Comparison of ENCODE assay signal across 9 cellular contexts in genomic region chr2:950627-950992, GRCh38. TPM values are rescaled to one million over a fixed set of nuclear protein-coding genes. Genes with fewer than 3 reads are reported as not detected.
DNase-seq lines count a peak whose midpoint lies in the region; ATAC-seq and TF ChIP-seq lines count a peak whose summit lies in the region.
"Had no signal": no experiment of that assay in that cellular context is flagged by ENCODE, and none has a peak within 500 bp of the region (broad histone marks: within the 10 kb centered on the region; RNA-seq: fewer than 3 reads in every experiment).

SNTG2 (plus strand) TSS chr2:950849; CDS start chr2:950997, 148 bp downstream.

- ATAC-seq in GM19351 (IDR thresholded peaks at IDR 0.05; ENCODE audit: unreplicated experiment): no peak

- CTCF ChIA-PET in Calu3 (lab: Charles Lee): no interaction called here

- WGBS in lower leg skin, 2 donors: no CpG with 5 or more reads among the region's 51 CpGs

- TF ChIP-seq POLR2A in breast epithelium (IDR thresholded peaks at IDR 0.05): no peak
- no peak for TF ChIP-seq POLR2A in lower leg skin (IDR thresholded peaks at IDR 0.05)

- H3K27me3 Mint-ChIP-seq in T-helper 2 cell treated with Interferon-gamma antibody and Interleukin-4, amounts not matched to agents 5 μg/mL and 100 μg/mL, for 36 hours (ENCODE audit: low read depth): peaks cover 56% of the 10 kb centered on the region
- no peaks in the 10 kb centered on the region for H3K27me3 Mint-ChIP-seq in Calu3 (ENCODE audit: unreplicated experiment)

- no peaks in the 10 kb centered on the region for H3K9me3 ChIP-seq in breast epithelium

- peak within 1 kb of the TSS; percentile 71 for H3K4me3 Mint-ChIP-seq in T-helper 2 cell treated with Interferon-gamma antibody and Interleukin-4, amounts not matched to agents 5 μg/mL and 100 μg/mL, for 36 hours
- H3K4me3 Mint-ChIP-seq in Calu3 (ENCODE audit: low read depth, unreplicated experiment): no peak within 1 kb of the TSS

- peak; percentile 66 for DNase-seq in DMS 273 (lab: John Stamatoyannopoulos, UW; ENCODE audit: unreplicated experiment)
- DNase-seq in DMS 273 treated with DMSO at 0.1 percent for 48 hours (lab: John Stamatoyannopoulos, UW): no peak
- DNase-seq in T-helper 2 cell treated with Interferon-gamma antibody and Interleukin-4, amounts not matched to agents 5 μg/mL and 100 μg/mL, for 36 hours (ENCODE audit: low spot score): peak; percentile 40
- DNase-seq in breast epithelium (ENCODE audit: low spot score in 2 of 2): no peak
- DNase-seq in lower leg skin (ENCODE audit: low spot score in 2 of 2): no peak
- DNase-seq in stimulated activated CD8-positive, alpha-beta memory T cell treated with anti-CD3 and anti-CD28 coated beads, Interleukin-7, amount 100 ng/mL, for 4 hours (ENCODE audit: low read depth in 2 of 2): peak; percentile 20 to 59
- no peak for DNase-seq in Calu3

- H3K27me3 ChIP-seq in breast epithelium: peaks cover 3 to 67% of the 10 kb centered on the region in 2 donors

- TF ChIP-seq CTCF in breast epithelium (IDR thresholded peaks at IDR 0.05): no peak
- no peak for TF ChIP-seq CTCF in lower leg skin (IDR thresholded peaks at IDR 0.05)
- no peak for TF ChIP-seq CTCF in Calu3 (IDR thresholded peaks at IDR 0.05; ENCODE audit: unreplicated experiment)

- no peaks in the 10 kb centered on the region for H3K4me1 ChIP-seq in breast epithelium

- no peaks in the 10 kb centered on the region for H3K36me3 Mint-ChIP-seq in T-helper 2 cell treated with Interferon-gamma antibody and Interleukin-4, amounts not matched to agents 5 μg/mL and 100 μg/mL, for 36 hours (ENCODE audit: low read depth)
- H3K36me3 Mint-ChIP-seq in Calu3 (ENCODE audit: insufficient read depth, unreplicated experiment): no peaks in the 10 kb centered on the region

- peak within 1 kb of the TSS in 1 of 2 donors; percentile 13 for H3K27ac ChIP-seq in breast epithelium
- H3K27ac ChIP-seq: 22Rv1 had no signal

- H3K36me3 ChIP-seq in breast epithelium: no peaks in the 10 kb centered on the region

- BruUV-seq in Calu3 (replicated peaks; lab: Mats Ljungman, UMichigan): no TSS peak

- peaks cover 12% of the 10 kb centered on the region for H3K4me1 Mint-ChIP-seq in T-helper 2 cell treated with Interferon-gamma antibody and Interleukin-4, amounts not matched to agents 5 μg/mL and 100 μg/mL, for 36 hours (ENCODE audit: low read depth)
- H3K4me1 Mint-ChIP-seq in Calu3 (ENCODE audit: low read depth, unreplicated experiment): no peaks in the 10 kb centered on the region

- intact Hi-C loops in breast epithelium (cut with DNase I; ENCODE audit: low total_unique reads) (no loop called here), lower leg skin (cut with DNase I; ENCODE audit: low total_unique reads) (loop anchor here (10.0 kb wide), 1 partner anchor 594 kb away; no protein-coding TSS in a partner anchor), Calu3 (cut with micrococcal nuclease; ENCODE audit: unreplicated experiment) (no loop called here)

- H3K4me3 ChIP-seq in breast epithelium (peak within 1 kb of the TSS; percentile 46 to 70 (median 54)), lower leg skin (ENCODE audit: low read depth, poor library complexity, severe bottlenecking) (peak within 1 kb of the TSS; percentile 10)

- H3K9me3 Mint-ChIP-seq in T-helper 2 cell treated with Interferon-gamma antibody and Interleukin-4, amounts not matched to agents 5 μg/mL and 100 μg/mL, for 36 hours: no peaks in the 10 kb centered on the region
- peaks cover 13% of the 10 kb centered on the region for H3K9me3 Mint-ChIP-seq in Calu3 (ENCODE audit: low read depth, unreplicated experiment)

- H3K27ac Mint-ChIP-seq in T-helper 2 cell treated with Interferon-gamma antibody and Interleukin-4, amounts not matched to agents 5 μg/mL and 100 μg/mL, for 36 hours: no peak within 1 kb of the TSS
- no peak within 1 kb of the TSS for H3K27ac Mint-ChIP-seq in Calu3 (ENCODE audit: unreplicated experiment)

RNA-seq across cellular contexts. Expression of gene SNTG2, which starts in this region (rescaled TPM):
- total RNA-seq in breast epithelium (1 to 10 TPM; 4.6 to 7.4 (median 6.0) TPM), lower leg skin (10 to 100 TPM in 2 of 4 donors, 1 to 10 TPM in 2; 1.4 to 15.3 (median 6.3) TPM), Calu3 (2022) (not detected in 2 replicates)

Comparison
In these comparisons a context has a peak if more than half of its experiments do, and no peak if none do; other contexts are left out.
1. DNase-seq: peak in DMS 273 (single experiment), T-helper 2 cell treated with Interferon-gamma antibody and Interleukin-4, amounts not matched to agents 5 μg/mL and 100 μg/mL, for 36 hours (single experiment) and stimulated activated CD8-positive, alpha-beta memory T cell treated with anti-CD3 and anti-CD28 coated beads, Interleukin-7, amount 100 ng/mL, for 4 hours (2 of 2); none in DMS 273 treated with DMSO at 0.1 percent for 48 hours (single experiment), breast epithelium (0 of 2), lower leg skin (0 of 2) and Calu3 (single experiment).